ENCODE assay signal across 8 cellular contexts in genomic region chr1:62687421-62687902, GRCh38. TPM values are rescaled to one million over a fixed set of nuclear protein-coding genes. Genes with fewer than 3 reads are reported as not detected.
DNase-seq lines count a peak whose midpoint lies in the region; ATAC-seq and TF ChIP-seq lines count a peak whose summit lies in the region.

No MANE protein-coding gene starts in this region.

- 2% methylated on average over 22 of the region's 33 CpGs for WGBS in SK-N-SH (ENCODE audit: low lambda C conversion rate)

- no peak; a peak in 1 of 4 replicates for TF ChIP-seq EP300 in SK-N-SH (IDR thresholded peaks at IDR 0.05; ENCODE audit: borderline replicate concordance in 1 of 2, low read depth in 1 of 2, low read length in 1 of 2)

- no peaks in the 10 kb centered on the region for H3K9me2 ChIP-seq in SK-N-SH

- intact Hi-C loops in MCF 10A (cut with micrococcal nuclease): loop anchor here (5.0 to 10.0 kb wide), 3 partner anchors 63 to 250 kb away; partner anchors contain the start of gene USP1

- no peaks in the 10 kb centered on the region for H3K9me3 ChIP-seq in SK-N-SH
- no peaks in the 10 kb centered on the region for H3K9me3 ChIP-seq in skeletal muscle tissue (ENCODE audit: control insufficient read depth in 3 of 3, low read length in 3 of 3)

- POLR2A ChIA-PET in SK-N-SH (lab: Yijun Ruan, JAX): no interaction called here
- POLR2A ChIA-PET in MCF 10A (lab: Yijun Ruan, JAX): interaction anchor here (0.6 to 2.0 kb wide), 4 partner anchors 12 to 66 kb away, joined by 3 to 5 read pairs (median 4); no protein-coding TSS in a partner anchor

- TF ChIP-seq RAD21 in SK-N-SH (IDR thresholded peaks at IDR 0.05; ENCODE audit: low read length): no peak

- H3K4me1 Mint-ChIP-seq in MCF 10A (ENCODE audit: insufficient read depth, unreplicated experiment): peaks cover 34% of the 10 kb centered on the region

- ATAC-seq in GM21515 (IDR thresholded peaks at IDR 0.05; ENCODE audit: unreplicated experiment): peak; percentile 41

- peak overlapping the region; percentile 70 for H3K27ac Mint-ChIP-seq in MCF 10A (ENCODE audit: low read depth, unreplicated experiment)

- H3K36me3 ChIP-seq in SK-N-SH (replicated peaks in 1 of 2; ENCODE audit: control insufficient read depth in 1 of 2, insufficient read depth in 2 of 2, low read length in 1 of 2) (peaks cover 0 to 4% of the 10 kb centered on the region in 2 experiments), skeletal muscle tissue (ENCODE audit: control insufficient read depth in 3 of 3, insufficient read depth in 3 of 3, low read length in 3 of 3) (no peaks in the 10 kb centered on the region)

- no peaks in the 10 kb centered on the region for H3K36me3 Mint-ChIP-seq in MCF 10A (ENCODE audit: insufficient read depth, unreplicated experiment)

- H3K4me1 ChIP-seq in SK-N-SH (ENCODE audit: control insufficient read depth in 1 of 2, insufficient read depth in 2 of 2, low read depth in 1 of 2, low read length in 1 of 2) (peaks cover 29 to 35% of the 10 kb centered on the region in 2 experiments; a peak in 3 of 4 replicates), skeletal muscle tissue (ENCODE audit: control insufficient read depth in 3 of 3, insufficient read depth in 3 of 3, low read length in 3 of 3) (peaks cover 0 to 11% (median 8%) of the 10 kb centered on the region in 3 donors)

- H3K9me3 Mint-ChIP-seq in MCF 10A (ENCODE audit: unreplicated experiment): no peaks in the 10 kb centered on the region

- peaks cover 36% of the 10 kb centered on the region for H3F3A ChIP-seq in SK-N-SH (replicated peaks; ENCODE audit: insufficient read depth)

- H3K9ac ChIP-seq in SK-N-SH (peak overlapping the region; percentile 90), skeletal muscle tissue (ENCODE audit: low read depth in 1 of 3, low read length in 3 of 3) (peak overlapping the region; percentile 47 to 70 (median 68))

- H3K27me3 Mint-ChIP-seq in MCF 10A (ENCODE audit: insufficient read depth, unreplicated experiment): no peaks in the 10 kb centered on the region

- no peaks in the 10 kb centered on the region for H3K27me3 ChIP-seq in SK-N-SH (ENCODE audit: insufficient read depth)
- H3K27me3 ChIP-seq in skeletal muscle tissue (ENCODE audit: control insufficient read depth in 3 of 3, insufficient read depth in 3 of 3, low read length in 3 of 3): no peaks in the 10 kb centered on the region

- peak overlapping the region; percentile 68 to 88 for H3K27ac ChIP-seq in SK-N-SH (ENCODE audit: low read depth in 2 of 2, low read length in 1 of 2)
- H3K27ac ChIP-seq in skeletal muscle tissue (ENCODE audit: low read depth, low read length): peak overlapping the region; percentile 33

- no TSS peak for BruUV-seq in MCF 10A (replicated peaks; lab: Mats Ljungman, UMichigan)

- H3K4me2 ChIP-seq in SK-N-SH: peak overlapping the region; percentile 79

- CTCF ChIA-PET in SK-N-SH (lab: Yijun Ruan, JAX): interaction anchor here (1.3 kb wide), 1 partner anchor 162 kb away, joined by 3 read pairs; no protein-coding TSS in a partner anchor
- CTCF ChIA-PET in MCF 10A (lab: Yijun Ruan, JAX): no interaction called here

- peak overlapping the region; percentile 76 to 85 for H3K4me3 ChIP-seq in SK-N-SH (ENCODE audit: low read depth in 2 of 2, low read length in 1 of 2)
- peak overlapping the region; percentile 70 to 86 (median 80) for H3K4me3 ChIP-seq in skeletal muscle tissue (ENCODE audit: low read length in 3 of 3)

- peak overlapping the region; percentile 49 for H2AFZ ChIP-seq in SK-N-SH (ENCODE audit: low read depth)

- peak overlapping the region; percentile 91 for H3K4me3 Mint-ChIP-seq in MCF 10A (ENCODE audit: unreplicated experiment)

- TF ChIP-seq CTCF in SK-N-SH (IDR thresholded peaks at IDR 0.05) (no peak), MCF 10A (IDR thresholded peaks at IDR 0.05; ENCODE audit: unreplicated experiment) (no peak)

- peaks cover 30% of the 10 kb centered on the region for H4K20me1 ChIP-seq in SK-N-SH (ENCODE audit: insufficient read depth)

- peaks cover 55% of the 10 kb centered on the region for H3K79me2 ChIP-seq in SK-N-SH (ENCODE audit: insufficient read depth)

- peak; percentile 54 for DNase-seq in ELR (ENCODE audit: low read depth)
- DNase-seq in HT1080 (ENCODE audit: low read depth): peak; percentile 49
- DNase-seq in SK-N-SH: peak; percentile 78
- DNase-seq in MCF 10A (ENCODE audit: unreplicated experiment): peak; percentile 49
- DNase-seq in iPS-NIHi7 (ENCODE audit: extremely low spot score): peak; percentile 19
- DNase-seq in SKM-1 (lab: John Stamatoyannopoulos, UW; ENCODE audit: unreplicated experiment): no peak

TF ChIP-seq in SK-N-SH, 30 proteins besides CTCF, POLR2A, EP300 and RAD21:
- TF ChIP-seq CHD2 (IDR thresholded peaks at IDR 0.05; ENCODE audit: low read length, partially characterized antibody): peak; percentile 11
- TF ChIP-seq SIN3A (IDR thresholded peaks at IDR 0.05; ENCODE audit: borderline replicate concordance, low read depth, low read length): peak; percentile 73; the same call in 1 of the 2 replicates
- no peak for TF ChIP-seq JUND (IDR thresholded peaks at IDR 0.05)
- TF ChIP-seq MXI1 (IDR thresholded peaks at IDR 0.05; ENCODE audit: low read depth, low read length): peak; percentile 75
- no peak for TF ChIP-seq GATA2 (CRISPR knock-in tag; IDR thresholded peaks at IDR 0.05)
- 0 out of 2 replicates have a peak, but pooled peaks have one; percentile 19 for TF ChIP-seq MAX (IDR thresholded peaks at IDR 0.05; ENCODE audit: low read depth)
- no peak for TF ChIP-seq RFX5 (IDR thresholded peaks at IDR 0.05; ENCODE audit: low read length)

RNA-seq across cellular contexts. Expression of gene DOCK7, which starts 0.7 kb away (rescaled TPM):
- total RNA-seq in HT1080 (2014; rRNA removed; shearing (Covaris generic)): 47.4 and 53.4 TPM in 2 replicates
- 19.6 and 35.1 TPM in 2 replicates for polyA plus RNA-seq in HT1080 (2015; cell fraction: cytosol; rRNA removed)
- polyA plus RNA-seq in HT1080 (2015; cell fraction: nucleus; rRNA removed): 55.6 and 66.4 TPM in 2 replicates
- polyA plus RNA-seq in SK-N-SH (2012; rRNA removed): 27.6 and 32.0 TPM in 2 replicates
- polyA plus RNA-seq in SK-N-SH (2012; cell fraction: cytosol; rRNA removed): 33.4 and 41.3 TPM in 2 replicates
- 24.1 and 52.5 TPM in 2 replicates for polyA plus RNA-seq in SK-N-SH (2012; cell fraction: nucleus; rRNA removed)
- total RNA-seq in MCF 10A (2022) (46.9 and 49.7 TPM in 2 replicates), skeletal muscle tissue (68.4 TPM)
